Comparison of ENCODE assay signal across 1 cellular context in genomic region chr2:211093743-211094303, GRCh38.
TF ChIP-seq lines count a peak whose summit lies in the region.

No MANE protein-coding gene starts in this region.

TF ChIP-seq in IMR-90, 13 proteins besides CTCF, POLR2A, EP300 and RAD21 (continued from another document):
- TF ChIP-seq, protein P1, sequence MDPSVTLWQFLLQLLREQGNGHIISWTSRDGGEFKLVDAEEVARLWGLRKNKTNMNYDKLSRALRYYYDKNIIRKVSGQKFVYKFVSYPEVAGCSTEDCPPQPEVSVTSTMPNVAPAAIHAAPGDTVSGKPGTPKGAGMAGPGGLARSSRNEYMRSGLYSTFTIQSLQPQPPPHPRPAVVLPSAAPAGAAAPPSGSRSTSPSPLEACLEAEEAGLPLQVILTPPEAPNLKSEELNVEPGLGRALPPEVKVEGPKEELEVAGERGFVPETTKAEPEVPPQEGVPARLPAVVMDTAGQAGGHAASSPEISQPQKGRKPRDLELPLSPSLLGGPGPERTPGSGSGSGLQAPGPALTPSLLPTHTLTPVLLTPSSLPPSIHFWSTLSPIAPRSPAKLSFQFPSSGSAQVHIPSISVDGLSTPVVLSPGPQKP (IDR thresholded peaks at IDR 0.05; ENCODE audit: borderline replicate concordance, low read depth, low read length) = no peak
